In genomic region chr4:79224777-79225104, GRCh38 we compare ENCODE assay signal across 30 cellular contexts.
"Had no signal": no experiment of that assay in that cellular context is flagged by ENCODE, and none has a peak within 500 bp of the region (broad histone marks: within the 10 kb centered on the region; RNA-seq: fewer than 3 reads in every experiment).

No MANE protein-coding gene starts in this region.

- DNase-seq: activated CD4-positive, alpha-beta memory T cell treated with anti-CD3 and anti-CD28 coated beads for 36 hours; activated CD4-positive, alpha-beta T cell treated with anti-CD3 and anti-CD28 coated beads for 36 hours; activated CD4-positive, alpha-beta T cell treated with anti-CD3 and anti-CD28 coated beads, Interleukin-2, amount 10 ng/mL, durations not matched to agents 24 days and 14 days; activated CD4-positive, CD25-positive, alpha-beta regulatory T cell; activated CD4-positive, CD25-positive, alpha-beta regulatory T cell treated with anti-CD3 and anti-CD28 coated beads, Interleukin-2, amount 50 U/mL, for 72 hours; activated CD8-positive, alpha-beta memory T cell treated with anti-CD3 and anti-CD28 coated beads, Interleukin-2, amount 10 ng/mL, durations not matched to agents 7 days and 5 days; activated CD8-positive, alpha-beta memory T cell treated with anti-CD3 and anti-CD28 coated beads, Interleukin-2, amount 50 U/mL, for 4 hours; activated CD8-positive, alpha-beta T cell treated with anti-CD3 and anti-CD28 coated beads, Interleukin-2, amount 10 ng/mL, durations not matched to agents 7 days and 5 days; activated effector memory CD4-positive, alpha-beta T cell treated with anti-CD3 and anti-CD28 coated beads, Interleukin-2, amount 50 U/mL, for 16 hours; activated naive CD4-positive, alpha-beta T cell treated with anti-CD3 and anti-CD28 coated beads for 36 hours; activated naive CD8-positive, alpha-beta T cell treated with anti-CD3 and anti-CD28 coated beads for 36 hours; activated naive CD8-positive, alpha-beta T cell treated with anti-CD3 and anti-CD28 coated beads, Interleukin-2, amount 50 U/mL, for 24 hours; activated T-cell treated with anti-CD3 and anti-CD28 coated beads, Interleukin-2, amount 50 U/mL, for 1 hour; activated T-cell treated with anti-CD3 and anti-CD28 coated beads, Interleukin-2, amount 50 U/mL, for 48 hours; adrenal gland; amygdala; aorta; central memory CD4-positive, alpha-beta T cell; cerebellar nuclear complex; colonic mucosa; effector CD8-positive, alpha-beta T cell; esophagus squamous epithelium; foreskin melanocyte; head of caudate nucleus; T-helper 2 cell had no signal

- H3K4me1 ChIP-seq: adrenal gland, breast epithelium, colonic mucosa, esophagus squamous epithelium had no signal

- ATAC-seq: activated CD4-positive, alpha-beta T cell treated with anti-CD3 and anti-CD28 coated beads for 36 hours; activated CD8-positive, alpha-beta memory T cell treated with anti-CD3 and anti-CD28 coated beads, Interleukin-2, amount 10 ng/mL, durations not matched to agents 7 days and 5 days; activated CD8-positive, alpha-beta T cell treated with anti-CD3 and anti-CD28 coated beads, Interleukin-2, amount 10 ng/mL, durations not matched to agents 7 days and 5 days; activated naive CD8-positive, alpha-beta T cell treated with anti-CD3 and anti-CD28 coated beads, Interleukin-2, amount 50 U/mL, for 24 hours had no signal

- H3K27me3 ChIP-seq: adrenal gland, breast epithelium, cardiac muscle cell, colonic mucosa, esophagus squamous epithelium had no signal

- FAIRE-seq: endometrium, endothelial cell of umbilical vein had no signal

- H3K27ac ChIP-seq: adrenal gland, breast epithelium, cardiac muscle cell, colonic mucosa, epithelial cell of prostate, esophagus squamous epithelium had no signal

- H3K4me3 ChIP-seq: adrenal gland, breast epithelium, cardiac muscle cell, colonic mucosa, esophagus squamous epithelium had no signal

- H3K9me3 ChIP-seq: adrenal gland, breast epithelium, colonic mucosa, esophagus squamous epithelium had no signal

- H3K36me3 ChIP-seq: adrenal gland, breast epithelium, cardiac muscle cell, colonic mucosa, esophagus squamous epithelium had no signal
